In the genomic region with DNA sequence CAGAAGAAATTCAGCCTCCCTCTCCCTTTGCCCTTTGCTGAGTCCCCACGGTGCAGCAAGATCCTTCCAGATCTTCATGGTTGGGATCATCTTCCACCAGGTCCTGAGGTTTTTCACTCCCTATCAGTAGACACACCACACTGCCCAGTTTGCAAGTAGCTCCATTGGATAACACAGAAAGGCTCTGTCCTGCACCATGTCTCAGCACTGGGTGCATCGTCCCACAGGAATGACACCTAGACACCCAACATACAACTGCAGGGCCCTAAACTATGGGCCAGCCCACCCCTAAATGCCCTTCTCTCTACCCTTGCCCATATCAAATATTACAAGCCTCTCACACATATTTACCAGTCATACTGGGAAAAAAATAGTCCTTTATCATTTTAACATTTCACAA, we compare ENCODE assay signal across 23 cellular contexts. TPM values are rescaled to one million over a fixed set of nuclear protein-coding genes. Genes with fewer than 3 reads are reported as not detected.
DNase-seq lines count a peak whose midpoint lies in the region; ATAC-seq and TF ChIP-seq lines count a peak whose summit lies in the region.
"Had no signal": no experiment of that assay in that cellular context is flagged by ENCODE, and none has a peak within 500 bp of the region (broad histone marks: within the 10 kb centered on the region; RNA-seq: fewer than 3 reads in every experiment).

No MANE protein-coding gene starts in this region.

- H3K4me3 ChIP-seq in fibroblast of villous mesenchyme (ENCODE audit: low read depth, low read length) (no peak overlapping the region), MG63 (no peak overlapping the region)
- H3K4me3 ChIP-seq: BLaER1 treated with 17β-estradiol and CSF1 and Interleukin-3, amounts not matched to agents 10 nM and 100 nM; SJSA1 had no signal

- no peak for ATAC-seq in natural killer cell treated with Interleukin-12 subunit alpha and Interleukin-12 subunit beta and Interleukin-15 and Interleukin-18, amount 100 ng/mL, for 72 hours

- no peak for TF ChIP-seq CTCF in fibroblast of villous mesenchyme (IDR thresholded peaks at IDR 0.05; ENCODE audit: insufficient read depth, low read depth, low read length)

- no peaks in the 10 kb centered on the region for H3K27me3 Mint-ChIP-seq in activated T-helper 2 cell treated with anti-CD3 and anti-CD28 coated beads, Interferon-gamma antibody, Interleukin-2, Interleukin-4, amounts not matched to agents 10 μg/mL and 5 μg/mL and 100 μg/mL, durations not matched to agents 14 hours and 24 hours and 36 hours (ENCODE audit: low read depth)
- no peaks in the 10 kb centered on the region for H3K27me3 Mint-ChIP-seq in natural killer cell treated with Interleukin-12 subunit alpha and Interleukin-12 subunit beta and Interleukin-15 and Interleukin-18, amount 100 ng/mL, for 72 hours
- H3K27me3 Mint-ChIP-seq: CD8-positive, alpha-beta memory T cell had no signal

- H3K9me3 ChIP-seq in MG63: no peaks in the 10 kb centered on the region
- H3K9me3 ChIP-seq: SJSA1 had no signal

- H3K4me3 Mint-ChIP-seq in activated T-helper 2 cell treated with anti-CD3 and anti-CD28 coated beads, Interferon-gamma antibody, Interleukin-2, Interleukin-4, amounts not matched to agents 10 μg/mL and 5 μg/mL and 100 μg/mL, durations not matched to agents 14 hours and 24 hours and 36 hours (ENCODE audit: low read depth): no peak overlapping the region
- no peak overlapping the region for H3K4me3 Mint-ChIP-seq in natural killer cell treated with Interleukin-12 subunit alpha and Interleukin-12 subunit beta and Interleukin-15 and Interleukin-18, amount 100 ng/mL, for 72 hours
- H3K4me3 Mint-ChIP-seq: CD8-positive, alpha-beta memory T cell had no signal

- DNase-seq in AG08395 (ENCODE audit: low spot score) (peak; percentile 55), GM03348 (ENCODE audit: low spot score) (peak; percentile 46), fibroblast of villous mesenchyme (ENCODE audit: low read depth) (peak; percentile 19), putamen (ENCODE audit: low spot score) (no peak), MG63 (no peak)
- no peak for DNase-seq in activated T-helper 2 cell treated with anti-CD3 and anti-CD28 coated beads, Interferon-gamma antibody, Interleukin-2, Interleukin-4, amounts not matched to agents 10 μg/mL and 5 μg/mL and 100 μg/mL, durations not matched to agents 14 hours and 24 hours and 36 hours (ENCODE audit: low spot score)
- no peak for DNase-seq in natural killer cell treated with Interleukin-12 subunit alpha and Interleukin-12 subunit beta and Interleukin-15 and Interleukin-18, amount 100 ng/mL, for 72 hours (ENCODE audit: low spot score)
- DNase-seq in stimulated activated naive CD4-positive, alpha-beta T cell treated with Interleukin-2 at 50 U/mL for 16 hours (lab: John Stamatoyannopoulos, UW): no peak
- DNase-seq: AML-193; Calu3; CD8-positive, alpha-beta memory T cell; DMS79 treated with DMSO at 0.1 percent for 48 hours; NCI-H1048; NCI-H1417; NCI-H1694; NCI-H2029 treated with DMSO at 0.1 percent for 48 hours; NCI-H226; NCI-H510A; NCI-H69; Right ventricle myocardium superior; RPMI8226 had no signal

- intact Hi-C loops in activated T-helper 2 cell treated with anti-CD3 and anti-CD28 coated beads, Interferon-gamma antibody, Interleukin-2, Interleukin-4, amounts not matched to agents 10 μg/mL and 5 μg/mL and 100 μg/mL, durations not matched to agents 14 hours and 24 hours and 36 hours (cut with micrococcal nuclease): no loop called here

- H3K27me3 ChIP-seq in MG63: no peaks in the 10 kb centered on the region
- H3K27me3 ChIP-seq: BLaER1 treated with 17β-estradiol and CSF1 and Interleukin-3, amounts not matched to agents 10 nM and 100 nM; SJSA1 had no signal

- H3K27ac Mint-ChIP-seq in activated T-helper 2 cell treated with anti-CD3 and anti-CD28 coated beads, Interferon-gamma antibody, Interleukin-2, Interleukin-4, amounts not matched to agents 10 μg/mL and 5 μg/mL and 100 μg/mL, durations not matched to agents 14 hours and 24 hours and 36 hours: peak overlapping the region; percentile 35
- no peak overlapping the region for H3K27ac Mint-ChIP-seq in natural killer cell treated with Interleukin-12 subunit alpha and Interleukin-12 subunit beta and Interleukin-15 and Interleukin-18, amount 100 ng/mL, for 72 hours

- H3K36me3 ChIP-seq in MG63: no peaks in the 10 kb centered on the region; the same call in none of the 2 replicates

- H3K4me1 Mint-ChIP-seq in activated T-helper 2 cell treated with anti-CD3 and anti-CD28 coated beads, Interferon-gamma antibody, Interleukin-2, Interleukin-4, amounts not matched to agents 10 μg/mL and 5 μg/mL and 100 μg/mL, durations not matched to agents 14 hours and 24 hours and 36 hours (ENCODE audit: low read depth): peaks cover 22% of the 10 kb centered on the region
- peaks cover 0 to 19% of the 10 kb centered on the region in 2 donors for H3K4me1 Mint-ChIP-seq in natural killer cell treated with Interleukin-12 subunit alpha and Interleukin-12 subunit beta and Interleukin-15 and Interleukin-18, amount 100 ng/mL, for 72 hours (ENCODE audit: low read depth in 2 of 2)

- peaks cover 51% of the 10 kb centered on the region for H3K36me3 Mint-ChIP-seq in activated T-helper 2 cell treated with anti-CD3 and anti-CD28 coated beads, Interferon-gamma antibody, Interleukin-2, Interleukin-4, amounts not matched to agents 10 μg/mL and 5 μg/mL and 100 μg/mL, durations not matched to agents 14 hours and 24 hours and 36 hours (ENCODE audit: low read depth)
- no peaks in the 10 kb centered on the region for H3K36me3 Mint-ChIP-seq in natural killer cell treated with Interleukin-12 subunit alpha and Interleukin-12 subunit beta and Interleukin-15 and Interleukin-18, amount 100 ng/mL, for 72 hours

- no peaks in the 10 kb centered on the region for H3K9me3 Mint-ChIP-seq in activated T-helper 2 cell treated with anti-CD3 and anti-CD28 coated beads, Interferon-gamma antibody, Interleukin-2, Interleukin-4, amounts not matched to agents 10 μg/mL and 5 μg/mL and 100 μg/mL, durations not matched to agents 14 hours and 24 hours and 36 hours
- H3K9me3 Mint-ChIP-seq in natural killer cell treated with Interleukin-12 subunit alpha and Interleukin-12 subunit beta and Interleukin-15 and Interleukin-18, amount 100 ng/mL, for 72 hours: no peaks in the 10 kb centered on the region
- H3K9me3 Mint-ChIP-seq: CD8-positive, alpha-beta memory T cell had no signal

RNA-seq across cellular contexts. Expression of a gene that starts 9.4 kb away (rescaled TPM):
- total RNA-seq in activated T-helper 2 cell treated with anti-CD3 and anti-CD28 coated beads, Interferon-gamma antibody, Interleukin-2, Interleukin-4, amounts not matched to agents 10 μg/mL and 5 μg/mL and 100 μg/mL, durations not matched to agents 14 hours and 24 hours and 36 hours: 34.0 and 38.0 TPM in 2 replicates
- total RNA-seq in fibroblast of villous mesenchyme: 29.3 and 31.1 TPM in 2 replicates
- total RNA-seq in natural killer cell treated with Interleukin-12 subunit alpha and Interleukin-12 subunit beta and Interleukin-15 and Interleukin-18, amount 100 ng/mL, for 72 hours: 10 to 100 TPM; 15.9 to 21.0 TPM
- total RNA-seq in MG63 (2014; rRNA removed; shearing (Covaris generic); ENCODE audit: low replicate concordance): 29.1 and 36.0 TPM in 2 replicates

RNA-seq across cellular contexts. Expression of a gene that starts 21.2 kb away (rescaled TPM):
- 123 and 129 TPM in 2 replicates for total RNA-seq in activated T-helper 2 cell treated with anti-CD3 and anti-CD28 coated beads, Interferon-gamma antibody, Interleukin-2, Interleukin-4, amounts not matched to agents 10 μg/mL and 5 μg/mL and 100 μg/mL, durations not matched to agents 14 hours and 24 hours and 36 hours
- 37.0 and 51.0 TPM in 2 replicates for total RNA-seq in fibroblast of villous mesenchyme
- total RNA-seq in natural killer cell treated with Interleukin-12 subunit alpha and Interleukin-12 subunit beta and Interleukin-15 and Interleukin-18, amount 100 ng/mL, for 72 hours: 100 to 1,000 TPM; 171 to 178 TPM
- 17.2 and 34.0 TPM in 2 replicates for total RNA-seq in MG63 (2014; rRNA removed; shearing (Covaris generic); ENCODE audit: low replicate concordance)

RNA-seq across cellular contexts. Expression of a gene that starts 48.6 kb away (rescaled TPM):
- 0.55 and 0.62 TPM in 2 replicates for total RNA-seq in activated T-helper 2 cell treated with anti-CD3 and anti-CD28 coated beads, Interferon-gamma antibody, Interleukin-2, Interleukin-4, amounts not matched to agents 10 μg/mL and 5 μg/mL and 100 μg/mL, durations not matched to agents 14 hours and 24 hours and 36 hours
- total RNA-seq in fibroblast of villous mesenchyme: 15.5 and 26.4 TPM in 2 replicates
- under 1 TPM in 1 of 2 donors, not detected in 1; 0.48 TPM for total RNA-seq in natural killer cell treated with Interleukin-12 subunit alpha and Interleukin-12 subunit beta and Interleukin-15 and Interleukin-18, amount 100 ng/mL, for 72 hours
- 22.3 and 32.1 TPM in 2 replicates for total RNA-seq in MG63 (2014; rRNA removed; shearing (Covaris generic); ENCODE audit: low replicate concordance)

Comparison
In these comparisons a context has a peak if more than half of its experiments do, and no peak if none do; other contexts are left out.
1. DNase-seq: peak in AG08395 (single experiment), GM03348 (single experiment) and fibroblast of villous mesenchyme (single experiment); none in activated T-helper 2 cell treated with anti-CD3 and anti-CD28 coated beads, Interferon-gamma antibody, Interleukin-2, Interleukin-4, amounts not matched to agents 10 μg/mL and 5 μg/mL and 100 μg/mL, durations not matched to agents 14 hours and 24 hours and 36 hours (single experiment), natural killer cell treated with Interleukin-12 subunit alpha and Interleukin-12 subunit beta and Interleukin-15 and Interleukin-18, amount 100 ng/mL, for 72 hours (single experiment), putamen (single experiment), stimulated activated naive CD4-positive, alpha-beta T cell treated with Interleukin-2 at 50 U/mL for 16 hours (single experiment) and MG63 (single experiment).
2. RNA of a gene that starts 48.6 kb away (total RNA-seq): 22.3 to 32.1 TPM in MG63 and 15.5 to 26.4 TPM in fibroblast of villous mesenchyme; 0.55 to 0.62 TPM in activated T-helper 2 cell treated with anti-CD3 and anti-CD28 coated beads, Interferon-gamma antibody, Interleukin-2, Interleukin-4, amounts not matched to agents 10 μg/mL and 5 μg/mL and 100 μg/mL, durations not matched to agents 14 hours and 24 hours and 36 hours and 0.48 TPM in natural killer cell treated with Interleukin-12 subunit alpha and Interleukin-12 subunit beta and Interleukin-15 and Interleukin-18, amount 100 ng/mL, for 72 hours; every median in the first group is over 10 times any median in the second.